Comparison of ENCODE assay signal across 28 cellular contexts in the genomic region with DNA sequence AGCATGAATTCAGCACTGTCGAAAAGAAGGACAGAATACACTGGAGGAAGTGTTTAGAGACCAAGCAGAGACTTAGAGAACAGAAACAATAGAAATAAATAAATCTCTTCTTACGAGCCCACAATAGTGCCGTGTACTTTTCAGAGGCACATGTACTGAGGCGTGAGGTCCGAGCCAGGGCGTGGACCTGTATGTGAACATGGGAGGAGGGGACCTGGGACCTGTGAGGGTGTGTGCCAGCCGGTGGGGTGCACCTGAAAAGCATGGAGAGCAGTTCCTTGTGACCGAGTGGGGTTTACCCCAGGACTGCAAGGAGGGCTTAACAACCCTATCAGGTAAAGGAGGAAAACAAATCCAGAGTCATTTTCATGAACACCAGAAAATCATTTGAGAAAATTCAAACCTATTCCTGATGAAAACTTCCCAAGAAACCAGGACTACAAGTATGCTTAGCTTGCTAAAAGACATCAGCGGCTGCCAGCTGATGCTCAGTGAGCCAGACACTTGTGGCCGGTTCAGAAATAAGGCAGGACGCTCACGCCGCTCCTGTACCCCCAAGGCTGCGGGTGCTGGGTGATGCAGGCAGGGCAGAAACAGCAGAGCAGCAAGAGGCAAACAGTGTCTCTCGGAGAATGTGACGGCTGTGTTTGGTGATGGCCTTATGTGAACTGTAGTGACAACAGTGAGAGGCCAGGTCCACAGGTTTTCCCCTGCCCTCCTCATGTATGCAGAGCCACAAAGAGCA. TPM values are rescaled to one million over a fixed set of nuclear protein-coding genes. Genes with fewer than 3 reads are reported as not detected.
DNase-seq lines count a peak whose midpoint lies in the region; ATAC-seq and TF ChIP-seq lines count a peak whose summit lies in the region.
"Had no signal": no experiment of that assay in that cellular context is flagged by ENCODE, and none has a peak within 500 bp of the region (broad histone marks: within the 10 kb centered on the region; RNA-seq: fewer than 3 reads in every experiment).

No MANE protein-coding gene starts in this region.

- no peaks in the 10 kb centered on the region for H3K4me1 ChIP-seq in OCI-LY7 (ENCODE audit: insufficient read depth, low read length, poor library complexity, severe bottlenecking)
- H3K4me1 ChIP-seq: A549, ascending aorta, neural progenitor cell, parathyroid adenoma, vagina had no signal

- H3K4me1 Mint-ChIP-seq in activated naive CD4-positive, alpha-beta T cell treated with anti-CD3 and anti-CD28 coated beads for 36 hours (ENCODE audit: low read depth), result no peaks in the 10 kb centered on the region
- peaks cover 14% of the 10 kb centered on the region for H3K4me1 Mint-ChIP-seq in T-helper 17 cell
- H3K4me1 Mint-ChIP-seq in glutamatergic neuron (ENCODE audit: low read depth, unreplicated experiment), result peaks cover 4% of the 10 kb centered on the region
- H3K4me1 Mint-ChIP-seq in type B pancreatic cell (ENCODE audit: unreplicated experiment), result no peaks in the 10 kb centered on the region
- H3K4me1 Mint-ChIP-seq: activated naive CD4-positive, alpha-beta T cell treated with anti-CD3 and anti-CD28 coated beads, Interleukin-2, amount 10 ng/mL, durations not matched to agents 7 days and 5 days; neural progenitor cell had no signal

- no peak overlapping the region for H3K27ac ChIP-seq in OCI-LY7 (ENCODE audit: low read depth, low read length, poor library complexity, severe bottlenecking)
- H3K27ac ChIP-seq: A549, ascending aorta, neural progenitor cell, parathyroid adenoma, PC-9, thoracic aorta, vagina, VCaP had no signal

- no peak overlapping the region for H3K4me2 ChIP-seq in OCI-LY7 (ENCODE audit: low read length)
- H3K4me2 ChIP-seq: A549, neural progenitor cell, PC-9 had no signal

- H3K27me3 ChIP-seq in MG63, result no peaks in the 10 kb centered on the region
- H3K27me3 ChIP-seq: ascending aorta, neural progenitor cell, vagina had no signal

- no peaks in the 10 kb centered on the region for H3K79me2 ChIP-seq in OCI-LY7 (ENCODE audit: insufficient read depth, low read depth, low read length)
- H3K79me2 ChIP-seq: parathyroid adenoma had no signal

- H3K4me3 ChIP-seq in MG63 (no peak overlapping the region), OCI-LY7 (ENCODE audit: low read depth, low read length, poor library complexity, severe bottlenecking) (no peak overlapping the region)
- H3K4me3 ChIP-seq: A549, ascending aorta, neural progenitor cell, PC-9, thoracic aorta, vagina had no signal

- no peak overlapping the region for H3K4me3 Mint-ChIP-seq in activated naive CD4-positive, alpha-beta T cell treated with anti-CD3 and anti-CD28 coated beads for 36 hours
- H3K4me3 Mint-ChIP-seq in T-helper 17 cell (peak overlapping the region; percentile 28), glutamatergic neuron (ENCODE audit: unreplicated experiment) (no peak overlapping the region), type B pancreatic cell (peak overlapping the region; percentile 11)
- H3K4me3 Mint-ChIP-seq: activated naive CD4-positive, alpha-beta T cell treated with anti-CD3 and anti-CD28 coated beads, Interleukin-2, amount 10 ng/mL, durations not matched to agents 7 days and 5 days; CD4-positive, alpha-beta T cell; neural progenitor cell; stimulated activated naive CD8-positive, alpha-beta T cell treated with anti-CD3 and anti-CD28 coated beads, Interleukin-15, Interleukin-2, amounts not matched to agents 100 ng/mL and 50 ng/mL, for 24 hours had no signal

- BruUV-seq in OCI-LY7 (replicated peaks; lab: Mats Ljungman, UMichigan), result no TSS peak

- H3K36me3 ChIP-seq in MG63, result peaks cover 27% of the 10 kb centered on the region
- peaks cover 93% of the 10 kb centered on the region for H3K36me3 ChIP-seq in OCI-LY7 (ENCODE audit: insufficient read depth, low read length)
- H3K36me3 ChIP-seq: neural progenitor cell had no signal

- H3K9me3 ChIP-seq in T-helper 17 cell (ENCODE audit: control insufficient read depth, low read length, poor library complexity, severe bottlenecking) (no peaks in the 10 kb centered on the region), MG63 (no peaks in the 10 kb centered on the region), OCI-LY7 (ENCODE audit: low read length) (no peaks in the 10 kb centered on the region)
- H3K9me3 ChIP-seq: A549, ascending aorta, thoracic aorta, vagina had no signal

- peaks cover 54% of the 10 kb centered on the region for H3K36me3 Mint-ChIP-seq in activated naive CD4-positive, alpha-beta T cell treated with anti-CD3 and anti-CD28 coated beads for 36 hours (ENCODE audit: low read depth)
- H3K36me3 Mint-ChIP-seq in activated naive CD4-positive, alpha-beta T cell treated with anti-CD3 and anti-CD28 coated beads, Interleukin-2, amount 50 U/mL, for 72 hours, result peaks cover 31 to 34% of the 10 kb centered on the region in 2 donors
- H3K36me3 Mint-ChIP-seq in T-helper 17 cell (ENCODE audit: low read depth), result peaks cover 12% of the 10 kb centered on the region
- no peaks in the 10 kb centered on the region for H3K36me3 Mint-ChIP-seq in glutamatergic neuron (ENCODE audit: unreplicated experiment)
- peaks cover 17% of the 10 kb centered on the region for H3K36me3 Mint-ChIP-seq in type B pancreatic cell

- H3K27me3 Mint-ChIP-seq in activated naive CD4-positive, alpha-beta T cell treated with anti-CD3 and anti-CD28 coated beads for 36 hours (ENCODE audit: low read depth), result no peaks in the 10 kb centered on the region
- no peaks in the 10 kb centered on the region for H3K27me3 Mint-ChIP-seq in T-helper 17 cell
- peaks cover 3% of the 10 kb centered on the region for H3K27me3 Mint-ChIP-seq in glutamatergic neuron (ENCODE audit: unreplicated experiment)
- H3K27me3 Mint-ChIP-seq in type B pancreatic cell, result no peaks in the 10 kb centered on the region
- H3K27me3 Mint-ChIP-seq: activated naive CD4-positive, alpha-beta T cell treated with anti-CD3 and anti-CD28 coated beads, Interleukin-2, amount 10 ng/mL, durations not matched to agents 7 days and 5 days; CD4-positive, alpha-beta T cell; stimulated activated naive CD8-positive, alpha-beta T cell treated with anti-CD3 and anti-CD28 coated beads, Interleukin-15, Interleukin-2, amounts not matched to agents 100 ng/mL and 50 ng/mL, for 24 hours had no signal

- CTCF ChIA-PET in activated naive CD4-positive, alpha-beta T cell treated with anti-CD3 and anti-CD28 coated beads for 36 hours (lab: Charles Lee), result no interaction called here
- CTCF ChIA-PET in OCI-LY7 (lab: Charles Lee; ENCODE audit: unreplicated experiment), result no interaction called here

- peak overlapping the region; percentile 19 for H3K27ac Mint-ChIP-seq in activated naive CD4-positive, alpha-beta T cell treated with anti-CD3 and anti-CD28 coated beads for 36 hours
- H3K27ac Mint-ChIP-seq in activated naive CD4-positive, alpha-beta T cell treated with anti-CD3 and anti-CD28 coated beads, Interleukin-2, amount 50 U/mL, for 72 hours, result peak overlapping the region in 1 of 2 donors; percentile 57
- H3K27ac Mint-ChIP-seq in T-helper 17 cell (no peak overlapping the region), glutamatergic neuron (ENCODE audit: unreplicated experiment) (peak overlapping the region; percentile 56), type B pancreatic cell (peak overlapping the region; percentile 30)
- H3K27ac Mint-ChIP-seq: activated naive CD4-positive, alpha-beta T cell treated with anti-CD3 and anti-CD28 coated beads, Interleukin-2, amount 10 ng/mL, durations not matched to agents 7 days and 5 days; CD4-positive, alpha-beta T cell; neural progenitor cell; stimulated activated naive CD8-positive, alpha-beta T cell treated with anti-CD3 and anti-CD28 coated beads, Interleukin-15, Interleukin-2, amounts not matched to agents 100 ng/mL and 50 ng/mL, for 24 hours had no signal

- intact Hi-C loops in activated naive CD4-positive, alpha-beta T cell treated with anti-CD3 and anti-CD28 coated beads for 36 hours (cut with micrococcal nuclease), result no loop called here
- intact Hi-C loops in OCI-LY7 (cut with micrococcal nuclease; ENCODE audit: unreplicated experiment), result no loop called here

- DNase-seq in activated naive CD4-positive, alpha-beta T cell treated with anti-CD3 and anti-CD28 coated beads for 36 hours, result no peak
- no peak for DNase-seq in activated naive CD4-positive, alpha-beta T cell treated with anti-CD3 and anti-CD28 coated beads, Interleukin-2, amount 50 U/mL, for 72 hours (ENCODE audit: low spot score in 2 of 2)
- DNase-seq in T-helper 17 cell (no peak), glutamatergic neuron (no peak), type B pancreatic cell (ENCODE audit: extremely low spot score, unreplicated experiment) (no peak), HuH-7.5 (ENCODE audit: low spot score) (no peak), MG63 (no peak), OCI-LY7 (ENCODE audit: low spot score) (no peak)
- DNase-seq: activated CD4-positive, alpha-beta T cell treated with anti-CD3 and anti-CD28 coated beads for 48 hours; activated naive CD4-positive, alpha-beta T cell treated with anti-CD3 and anti-CD28 coated beads, Interleukin-2, amount 10 ng/mL, durations not matched to agents 7 days and 5 days; CD4-positive, alpha-beta T cell; KG1; NCI-H1105; NCI-H187; NCI-H524 treated with DMSO at 0.1 percent for 48 hours; PC-9; right cardiac atrium; Right ventricle myocardium superior; stimulated activated CD4-positive, alpha-beta T cell treated with anti-CD3 and anti-CD28 coated beads, Interleukin-2, amount 100 ng/mL, for 24 hours; T-helper 9 cell had no signal

- no peaks in the 10 kb centered on the region for H3K9me3 Mint-ChIP-seq in activated naive CD4-positive, alpha-beta T cell treated with anti-CD3 and anti-CD28 coated beads for 36 hours
- H3K9me3 Mint-ChIP-seq in activated naive CD4-positive, alpha-beta T cell treated with anti-CD3 and anti-CD28 coated beads, Interleukin-2, amount 50 U/mL, for 72 hours, result no peaks in the 10 kb centered on the region
- peaks cover 5% of the 10 kb centered on the region for H3K9me3 Mint-ChIP-seq in glutamatergic neuron (ENCODE audit: unreplicated experiment)
- no peaks in the 10 kb centered on the region for H3K9me3 Mint-ChIP-seq in type B pancreatic cell
- H3K9me3 Mint-ChIP-seq: activated naive CD4-positive, alpha-beta T cell treated with anti-CD3 and anti-CD28 coated beads, Interleukin-2, amount 10 ng/mL, durations not matched to agents 7 days and 5 days; CD4-positive, alpha-beta T cell; neural progenitor cell; stimulated activated naive CD8-positive, alpha-beta T cell treated with anti-CD3 and anti-CD28 coated beads, Interleukin-15, Interleukin-2, amounts not matched to agents 100 ng/mL and 50 ng/mL, for 24 hours had no signal

- no peaks in the 10 kb centered on the region for H4K20me1 ChIP-seq in OCI-LY7 (ENCODE audit: insufficient read depth, low read length)

- H3K9me2 ChIP-seq in OCI-LY7 (ENCODE audit: insufficient read depth, low read length), result no peaks in the 10 kb centered on the region

- POLR2A ChIA-PET in OCI-LY7 (lab: Charles Lee), result no interaction called here

- ATAC-seq in activated naive CD4-positive, alpha-beta T cell treated with anti-CD3 and anti-CD28 coated beads, Interleukin-2, amount 50 U/mL, for 72 hours, result no peak
- no peak for ATAC-seq in T-helper 17 cell
- ATAC-seq: A549, right cardiac atrium had no signal

- TF ChIP-seq CTCF in glutamatergic neuron (IDR thresholded peaks at IDR 0.05; ENCODE audit: partially characterized antibody, unreplicated experiment) (no peak), type B pancreatic cell (conservative IDR thresholded peaks at IDR 0.05) (no peak), OCI-LY7 (conservative IDR thresholded peaks at IDR 0.05; ENCODE audit: low read length) (no peak)

- H2AFZ ChIP-seq in OCI-LY7 (ENCODE audit: low read length), result no peak overlapping the region
- H2AFZ ChIP-seq: neural progenitor cell, parathyroid adenoma, PC-9 had no signal

RNA-seq across cellular contexts. Expression of gene NELFA, which starts 37.1 kb away (rescaled TPM):
- total RNA-seq in activated naive CD4-positive, alpha-beta T cell treated with anti-CD3 and anti-CD28 coated beads for 36 hours, result 10 to 100 TPM; 44.1 to 45.3 TPM
- total RNA-seq in activated naive CD4-positive, alpha-beta T cell treated with anti-CD3 and anti-CD28 coated beads, Interleukin-2, amount 50 U/mL, for 72 hours, result 10 to 100 TPM; 44.8 to 53.8 TPM
- total RNA-seq in T-helper 17 cell (10 to 100 TPM; 40.7 to 47.2 TPM), glutamatergic neuron (ENCODE audit: unreplicated experiment) (39.6 TPM), type B pancreatic cell (ENCODE audit: low replicate concordance) (42.2 and 44.8 TPM in 2 replicates), OCI-LY7 (2022) (45.7 and 53.4 TPM in 2 replicates)
- total RNA-seq in MG63 (2014; rRNA removed; shearing (Covaris generic); ENCODE audit: low replicate concordance), result 4.7 and 15.0 TPM in 2 replicates
- 43.5 and 45.5 TPM in 2 replicates for total RNA-seq in OCI-LY7 (2014; rRNA removed; shearing (Covaris generic))

Comparison
In these comparisons a context has a peak if more than half of its experiments do, and no peak if none do; other contexts are left out.
1. H3K4me3 Mint-ChIP-seq: peak in T-helper 17 cell (single experiment) and type B pancreatic cell (single experiment); none in activated naive CD4-positive, alpha-beta T cell treated with anti-CD3 and anti-CD28 coated beads for 36 hours (single experiment) and glutamatergic neuron (single experiment).